In genomic region chr3:125120370-125121122, GRCh38 we compare ENCODE assay signal across 8 cellular contexts.
A peak's percentile ranks its signal among the peaks of the same experiment; 100 is the strongest.
DNase-seq lines count a peak whose midpoint lies in the region; ATAC-seq and TF ChIP-seq lines count a peak whose summit lies in the region.

No MANE protein-coding gene starts in this region.

- TF ChIP-seq CTCF in breast epithelium (IDR thresholded peaks at IDR 0.05) (no peak), MCF 10A (IDR thresholded peaks at IDR 0.05; ENCODE audit: unreplicated experiment) (no peak), astrocyte of the spinal cord (IDR thresholded peaks at IDR 0.05; ENCODE audit: low read depth, low read length) (no peak), upper lobe of left lung (IDR thresholded peaks at IDR 0.05) (no peak), GM10266 (IDR thresholded peaks at IDR 0.05; ENCODE audit: control insufficient read depth, insufficient read depth, low read depth, missing control alignments) (no peak)

- ATAC-seq in upper lobe of left lung (ENCODE audit: low FRiP score in 2 of 2) = no peak
- no peak for ATAC-seq in GM21390 (IDR thresholded peaks at IDR 0.05; ENCODE audit: unreplicated experiment)

- TF ChIP-seq EP300 in upper lobe of left lung (IDR thresholded peaks at IDR 0.05) = no peak

- 9 to 18% methylated on average over 11 to 15 of the region's 21 CpGs for WGBS in mesodermal cell (ENCODE audit: insufficient coverage in 2 of 2), 2 experiments
- 70 to 85% methylated on average over 11 to 21 of the region's 21 CpGs for WGBS in upper lobe of left lung, 2 donors

- no peaks in the 10 kb centered on the region for H3K9me3 Mint-ChIP-seq in MCF 10A (ENCODE audit: unreplicated experiment)

- in situ Hi-C loops in astrocyte of the spinal cord (cut with HindIII; ENCODE audit: low sequenced_read_pairs) = no loop called here

- no peak overlapping the region for H3K27ac Mint-ChIP-seq in MCF 10A (ENCODE audit: low read depth, unreplicated experiment)

- H3K27me3 ChIP-seq in breast epithelium (no peaks in the 10 kb centered on the region), upper lobe of left lung (no peaks in the 10 kb centered on the region)

- TF ChIP-seq POLR2A in breast epithelium (IDR thresholded peaks at IDR 0.05) (no peak), upper lobe of left lung (IDR thresholded peaks at IDR 0.05) (no peak)

- peak overlapping the region; percentile 45 to 64 for H3K27ac ChIP-seq in breast epithelium
- peak overlapping the region; percentile 32 for H3K27ac ChIP-seq in mesodermal cell (ENCODE audit: low read depth, low read length, severe bottlenecking)
- H3K27ac ChIP-seq in upper lobe of left lung = peak overlapping the region in 3 of 4 donors; percentile 36 to 51 (median 43)

- H3K9me3 ChIP-seq in breast epithelium (no peaks in the 10 kb centered on the region), mesodermal cell (ENCODE audit: control insufficient read depth, low read length) (no peaks in the 10 kb centered on the region), upper lobe of left lung (no peaks in the 10 kb centered on the region)

- DNase-seq in breast epithelium (ENCODE audit: low spot score in 2 of 2) (no peak), MCF 10A (ENCODE audit: unreplicated experiment) (no peak), astrocyte of the spinal cord (ENCODE audit: low read depth, low spot score) (peak; percentile 51), upper lobe of left lung (peak in 1 of 2 donors; percentile 41), GM10266 (ENCODE audit: extremely low spot score) (no peak), activated T-cell treated with anti-CD3 and anti-CD28 coated beads for 4 hours (no peak)

- BruUV-seq in MCF 10A (replicated peaks; lab: Mats Ljungman, UMichigan) = no TSS peak

- CTCF ChIA-PET in MCF 10A (lab: Yijun Ruan, JAX) = interaction anchor here (0.6 to 0.9 kb wide), 4 partner anchors 9 to 396 kb away, joined by 3 to 4 read pairs (median 3); no protein-coding TSS in a partner anchor

- H3K36me3 Mint-ChIP-seq in MCF 10A (ENCODE audit: insufficient read depth, unreplicated experiment) = no peaks in the 10 kb centered on the region

- POLR2A ChIA-PET in MCF 10A (lab: Yijun Ruan, JAX) = interaction anchor here (1.1 kb wide), 1 partner anchor 12 kb away, joined by 3 read pairs; no protein-coding TSS in a partner anchor

- H3K27me3 Mint-ChIP-seq in MCF 10A (ENCODE audit: insufficient read depth, unreplicated experiment) = no peaks in the 10 kb centered on the region

- H3K4me1 Mint-ChIP-seq in MCF 10A (ENCODE audit: insufficient read depth, unreplicated experiment) = peaks cover 12% of the 10 kb centered on the region

- intact Hi-C loops in breast epithelium (cut with DNase I; ENCODE audit: low total_unique reads) (no loop called here), MCF 10A (cut with micrococcal nuclease) (no loop called here)

- H3K4me1 ChIP-seq in breast epithelium = peaks cover 5 to 8% of the 10 kb centered on the region in 2 donors
- H3K4me1 ChIP-seq in mesodermal cell (ENCODE audit: control insufficient read depth, insufficient read depth, low read length, poor library complexity, severe bottlenecking) = peaks cover 46% of the 10 kb centered on the region
- peaks cover 34 to 52% (median 37%) of the 10 kb centered on the region in 4 donors for H3K4me1 ChIP-seq in upper lobe of left lung

- H3K4me3 Mint-ChIP-seq in MCF 10A (ENCODE audit: unreplicated experiment) = no peak overlapping the region

- H3K4me3 ChIP-seq in breast epithelium (peak overlapping the region in 2 of 3 donors; percentile 42 to 59), astrocyte of the spinal cord (ENCODE audit: low read depth, low read length) (peak overlapping the region; percentile 19), mesodermal cell (ENCODE audit: extremely low read depth, insufficient read depth, low read length, poor library complexity, severe bottlenecking) (peak overlapping the region; percentile 1), upper lobe of left lung (peak overlapping the region in 1 of 4 donors; percentile 13)

- H3K36me3 ChIP-seq in breast epithelium (no peaks in the 10 kb centered on the region), mesodermal cell (ENCODE audit: control insufficient read depth, insufficient read depth, low read length) (no peaks in the 10 kb centered on the region), upper lobe of left lung (no peaks in the 10 kb centered on the region)
